Comparison of ENCODE assay signal across 12 cellular contexts in the genomic region with DNA sequence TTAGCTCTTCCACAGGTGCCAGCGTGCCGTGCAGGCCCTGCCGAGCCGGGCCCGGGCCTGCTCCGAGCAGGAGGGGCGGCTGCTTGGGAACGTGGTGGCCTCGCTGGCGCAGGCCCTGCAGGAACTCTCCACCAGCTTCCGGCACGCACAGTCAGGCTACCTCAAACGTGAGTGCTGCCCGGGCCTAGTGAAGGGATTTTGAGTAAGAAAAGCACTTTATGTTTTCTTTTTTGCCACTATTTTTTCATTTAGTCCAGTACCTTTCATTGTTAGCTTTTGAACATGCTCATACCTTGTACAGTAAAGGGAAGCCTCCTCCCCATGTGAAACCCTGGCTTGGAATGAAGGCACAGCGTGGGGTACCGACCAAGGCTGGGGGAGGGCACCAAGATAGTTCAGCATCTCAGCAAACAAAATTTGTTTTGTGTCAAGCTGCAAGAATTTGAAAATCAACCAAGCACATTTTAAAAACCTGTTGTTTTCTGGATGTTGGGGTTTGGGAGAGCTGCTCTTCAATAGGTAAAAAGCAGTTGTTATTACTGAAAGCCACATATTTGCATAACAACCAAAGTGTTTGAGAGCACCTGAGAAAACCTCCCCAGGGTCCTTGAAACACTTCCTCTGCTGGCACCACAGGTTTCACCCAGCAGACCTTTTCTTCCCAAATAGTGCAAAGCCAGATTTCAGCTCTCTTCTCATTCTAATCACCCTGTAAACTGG. TPM values are rescaled to one million over a fixed set of nuclear protein-coding genes. Genes with fewer than 3 reads are reported as not detected.
DNase-seq lines count a peak whose midpoint lies in the region; ATAC-seq lines count a peak whose summit lies in the region.
"Had no signal": no experiment of that assay in that cellular context is flagged by ENCODE, and none has a peak within 500 bp of the region (broad histone marks: within the 10 kb centered on the region; RNA-seq: fewer than 3 reads in every experiment).

No MANE protein-coding gene starts in this region.

- H3K27me3 ChIP-seq in iPS-15b (ENCODE audit: control insufficient read depth, insufficient read depth, low read length) (no peaks in the 10 kb centered on the region), SJCRH30 (no peaks in the 10 kb centered on the region)
- H3K27me3 ChIP-seq: esophagus squamous epithelium had no signal

- H3K4me1 ChIP-seq in iPS-15b (ENCODE audit: control insufficient read depth, insufficient read depth, low read length) = peaks cover 37% of the 10 kb centered on the region
- H3K4me1 ChIP-seq in SJCRH30 = peaks cover 8% of the 10 kb centered on the region

- H3K4me3 Mint-ChIP-seq in effector memory CD8-positive, alpha-beta T cell = no peak overlapping the region
- H3K4me3 Mint-ChIP-seq: activated CD8-positive, alpha-beta memory T cell treated with anti-CD3 and anti-CD28 coated beads, Interleukin-2, amount 10 ng/mL, durations not matched to agents 7 days and 5 days; brain had no signal

- H3K4me1 Mint-ChIP-seq in effector memory CD8-positive, alpha-beta T cell (ENCODE audit: low read depth in 2 of 2) = peaks cover 2 to 14% of the 10 kb centered on the region in 2 donors

- ATAC-seq in GM18498 (IDR thresholded peaks at IDR 0.05; ENCODE audit: unreplicated experiment) = peak; percentile 82
- ATAC-seq in GM21528 (IDR thresholded peaks at IDR 0.05; ENCODE audit: low FRiP score, unreplicated experiment) = peak; percentile 85
- peak; percentile 85 for ATAC-seq in HG03460 (IDR thresholded peaks at IDR 0.05; ENCODE audit: unreplicated experiment)
- ATAC-seq in effector memory CD8-positive, alpha-beta T cell (replicated peaks) = no peak
- ATAC-seq: activated CD8-positive, alpha-beta memory T cell treated with anti-CD3 and anti-CD28 coated beads, Interleukin-2, amount 10 ng/mL, durations not matched to agents 7 days and 5 days had no signal

- peak overlapping the region; percentile 21 for H3K4me3 ChIP-seq in iPS-15b (ENCODE audit: low read depth, low read length)
- no peak overlapping the region for H3K4me3 ChIP-seq in SJCRH30
- H3K4me3 ChIP-seq: esophagus squamous epithelium, lung had no signal

- H3K9ac ChIP-seq in iPS-15b (ENCODE audit: low read depth, low read length) = peak overlapping the region; percentile 74

- H3K27me3 Mint-ChIP-seq in effector memory CD8-positive, alpha-beta T cell = no peaks in the 10 kb centered on the region
- H3K27me3 Mint-ChIP-seq: activated CD8-positive, alpha-beta memory T cell treated with anti-CD3 and anti-CD28 coated beads, Interleukin-2, amount 10 ng/mL, durations not matched to agents 7 days and 5 days; brain had no signal

- H3K9me3 ChIP-seq in iPS-15b (ENCODE audit: control insufficient read depth, insufficient read depth, low read length) (no peaks in the 10 kb centered on the region), SJCRH30 (replicated peaks) (no peaks in the 10 kb centered on the region)
- H3K9me3 ChIP-seq: esophagus squamous epithelium had no signal

- H3K36me3 ChIP-seq in iPS-15b (ENCODE audit: control insufficient read depth, insufficient read depth, low read length) (peaks cover 12% of the 10 kb centered on the region), SJCRH30 (peaks cover 69% of the 10 kb centered on the region)

- H3K36me3 Mint-ChIP-seq in effector memory CD8-positive, alpha-beta T cell (ENCODE audit: insufficient read depth) = peaks cover 58% of the 10 kb centered on the region

- H3K9me3 Mint-ChIP-seq in effector memory CD8-positive, alpha-beta T cell = no peaks in the 10 kb centered on the region
- H3K9me3 Mint-ChIP-seq: brain had no signal

- no peak overlapping the region for H3K27ac ChIP-seq in SJCRH30

- no peak overlapping the region for H3K27ac Mint-ChIP-seq in effector memory CD8-positive, alpha-beta T cell
- H3K27ac Mint-ChIP-seq: activated CD8-positive, alpha-beta memory T cell treated with anti-CD3 and anti-CD28 coated beads, Interleukin-2, amount 10 ng/mL, durations not matched to agents 7 days and 5 days had no signal

- no peak for DNase-seq in effector memory CD8-positive, alpha-beta T cell
- DNase-seq in NCI-H1092 treated with DMSO at 0.1 percent for 48 hours (lab: John Stamatoyannopoulos, UW) (no peak), SJCRH30 (no peak), SHP77 (lab: John Stamatoyannopoulos, UW) (no peak)
- DNase-seq: activated CD8-positive, alpha-beta memory T cell treated with anti-CD3 and anti-CD28 coated beads, Interleukin-2, amount 10 ng/mL, durations not matched to agents 7 days and 5 days; esophagus squamous epithelium had no signal

RNA-seq across cellular contexts. Expression of gene STX16, which starts 18.4 kb away (rescaled TPM):
- 28.4 and 38.0 TPM in 2 replicates for total RNA-seq in SJCRH30 (2014; rRNA removed; shearing (Covaris generic))

RNA-seq across cellular contexts. Expression of gene NPEPL1, which starts 23.2 kb away (rescaled TPM):
- 3.9 and 6.3 TPM in 2 replicates for total RNA-seq in SJCRH30 (2014; rRNA removed; shearing (Covaris generic))
